Comparison of ENCODE assay signal across 1 cellular context in genomic region chr7:121395961-121396757, GRCh38.
TF ChIP-seq lines count a peak whose summit lies in the region.

A gene with protein sequence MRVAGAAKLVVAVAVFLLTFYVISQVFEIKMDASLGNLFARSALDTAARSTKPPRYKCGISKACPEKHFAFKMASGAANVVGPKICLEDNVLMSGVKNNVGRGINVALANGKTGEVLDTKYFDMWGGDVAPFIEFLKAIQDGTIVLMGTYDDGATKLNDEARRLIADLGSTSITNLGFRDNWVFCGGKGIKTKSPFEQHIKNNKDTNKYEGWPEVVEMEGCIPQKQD (minus strand): TSS chr7:121396308. CDS start chr7:121382969, 13,339 bp downstream.

TF ChIP-seq in HepG2, 621 proteins besides CTCF, POLR2A, EP300 and RAD21 (continued from another document and continues in another):
- no peak for TF ChIP-seq TIGD3 (CRISPR knock-in tag; IDR thresholded peaks at IDR 0.05; ENCODE audit: borderline replicate concordance)
- TF ChIP-seq, protein P1, sequence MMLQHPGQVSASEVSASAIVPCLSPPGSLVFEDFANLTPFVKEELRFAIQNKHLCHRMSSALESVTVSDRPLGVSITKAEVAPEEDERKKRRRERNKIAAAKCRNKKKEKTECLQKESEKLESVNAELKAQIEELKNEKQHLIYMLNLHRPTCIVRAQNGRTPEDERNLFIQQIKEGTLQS (CRISPR knock-in tag; IDR thresholded peaks at IDR 0.05), result 0 out of 2 replicates have a peak, but pooled peaks have one; percentile 6
- TF ChIP-seq ZNF660 (CRISPR knock-in tag; IDR thresholded peaks at IDR 0.05; ENCODE audit: borderline replicate concordance, low read depth), result no peak
- TF ChIP-seq GTF2F1 (IDR thresholded peaks at IDR 0.05; ENCODE audit: low read length), result 0 out of 2 replicates have a peak, but pooled peaks have one; percentile 67
- TF ChIP-seq, protein P2, sequence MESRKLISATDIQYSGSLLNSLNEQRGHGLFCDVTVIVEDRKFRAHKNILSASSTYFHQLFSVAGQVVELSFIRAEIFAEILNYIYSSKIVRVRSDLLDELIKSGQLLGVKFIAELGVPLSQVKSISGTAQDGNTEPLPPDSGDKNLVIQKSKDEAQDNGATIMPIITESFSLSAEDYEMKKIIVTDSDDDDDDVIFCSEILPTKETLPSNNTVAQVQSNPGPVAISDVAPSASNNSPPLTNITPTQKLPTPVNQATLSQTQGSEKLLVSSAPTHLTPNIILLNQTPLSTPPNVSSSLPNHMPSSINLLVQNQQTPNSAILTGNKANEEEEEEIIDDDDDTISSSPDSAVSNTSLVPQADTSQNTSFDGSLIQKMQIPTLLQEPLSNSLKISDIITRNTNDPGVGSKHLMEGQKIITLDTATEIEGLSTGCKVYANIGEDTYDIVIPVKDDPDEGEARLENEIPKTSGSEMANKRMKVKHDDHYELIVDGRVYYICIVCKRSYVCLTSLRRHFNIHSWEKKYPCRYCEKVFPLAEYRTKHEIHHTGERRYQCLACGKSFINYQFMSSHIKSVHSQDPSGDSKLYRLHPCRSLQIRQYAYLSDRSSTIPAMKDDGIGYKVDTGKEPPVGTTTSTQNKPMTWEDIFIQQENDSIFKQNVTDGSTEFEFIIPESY (CRISPR knock-in tag; IDR thresholded peaks at IDR 0.05), result no peak
- TF ChIP-seq ZNF749 (CRISPR knock-in tag; IDR thresholded peaks at IDR 0.05; ENCODE audit: borderline replicate concordance), result peak; percentile 92; the same call in 1 of the 2 replicates
- peak; percentile 76 for TF ChIP-seq HOMEZ (CRISPR knock-in tag; IDR thresholded peaks at IDR 0.05; ENCODE audit: low read depth)
- 0 out of 2 replicates have a peak, but pooled peaks have one; percentile 43 for TF ChIP-seq ZNF605 (CRISPR knock-in tag; IDR thresholded peaks at IDR 0.05)
- peak; percentile 77; the same call in 1 of the 2 replicates for TF ChIP-seq ZGPAT (CRISPR knock-in tag; IDR thresholded peaks at IDR 0.05)
- TF ChIP-seq HOXA9 (CRISPR knock-in tag; IDR thresholded peaks at IDR 0.05; ENCODE audit: borderline replicate concordance), result no peak
- no peak for TF ChIP-seq ZNF720 (CRISPR knock-in tag; IDR thresholded peaks at IDR 0.05)
- TF ChIP-seq ZNF546 (CRISPR knock-in tag; conservative IDR thresholded peaks at IDR 0.05), result peak; percentile 84; the same call in 1 of the 2 replicates
- no peak for TF ChIP-seq SMYD3 (CRISPR knock-in tag; IDR thresholded peaks at IDR 0.05)
- no peak for TF ChIP-seq FOXK2 (IDR thresholded peaks at IDR 0.05)
- no peak for TF ChIP-seq ATF1 (CRISPR knock-in tag; IDR thresholded peaks at IDR 0.05)
- peak; percentile 32; the same call in 1 of the 2 replicates for TF ChIP-seq ZNF644 (CRISPR knock-in tag; IDR thresholded peaks at IDR 0.05; ENCODE audit: low read depth)
- peak; percentile 51; the same call in 1 of the 2 replicates for TF ChIP-seq ZBTB7A (CRISPR knock-in tag; IDR thresholded peaks at IDR 0.05)
- peak; percentile 83 for TF ChIP-seq YY1 (IDR thresholded peaks at IDR 0.05; ENCODE audit: insufficient read depth, insufficient replicate concordance, low read depth, low read length)
- TF ChIP-seq RXRA (CRISPR knock-in tag; IDR thresholded peaks at IDR 0.05), result peak; percentile 51; the same call in 1 of the 2 replicates
- no peak for TF ChIP-seq FIP1L1 (IDR thresholded peaks at IDR 0.05; ENCODE audit: borderline replicate concordance, insufficient read depth, low read depth, low read length)
- TF ChIP-seq YEATS4 (CRISPR knock-in tag; IDR thresholded peaks at IDR 0.05; ENCODE audit: borderline replicate concordance), result peak; percentile 91
- TF ChIP-seq ZNF510 (CRISPR knock-in tag; IDR thresholded peaks at IDR 0.05; ENCODE audit: low read depth), result no peak
- TF ChIP-seq SOX6 (IDR thresholded peaks at IDR 0.05), result no peak
- TF ChIP-seq SOX6 (CRISPR knock-in tag; IDR thresholded peaks at IDR 0.05), result peak; percentile 50; the same call in 1 of the 2 replicates
- TF ChIP-seq ZBTB42 (CRISPR knock-in tag; IDR thresholded peaks at IDR 0.05), result 0 out of 2 replicates have a peak, but pooled peaks have one; percentile 50
- TF ChIP-seq ZNF512B (CRISPR knock-in tag; IDR thresholded peaks at IDR 0.05; ENCODE audit: borderline replicate concordance), result no peak
- TF ChIP-seq DZIP1 (CRISPR knock-in tag; IDR thresholded peaks at IDR 0.05), result no peak
- no peak for TF ChIP-seq MZF1 (CRISPR knock-in tag; IDR thresholded peaks at IDR 0.05; ENCODE audit: borderline replicate concordance)
- TF ChIP-seq HNRNPH1 (optimal IDR thresholded peaks at IDR 0.05; ENCODE audit: low read depth, low read length), result no peak
- TF ChIP-seq ZFY (CRISPR knock-in tag; IDR thresholded peaks at IDR 0.05), result peak; percentile 95
- TF ChIP-seq SNAPC5 (CRISPR knock-in tag; IDR thresholded peaks at IDR 0.05; ENCODE audit: borderline replicate concordance), result no peak
- no peak for TF ChIP-seq ZNF333 (CRISPR knock-in tag; IDR thresholded peaks at IDR 0.05; ENCODE audit: borderline replicate concordance)
- peak; percentile 48; the same call in 1 of the 2 replicates for TF ChIP-seq ZBTB26 (CRISPR knock-in tag; IDR thresholded peaks at IDR 0.05; ENCODE audit: borderline replicate concordance)
- no peak for TF ChIP-seq PLRG1 (conservative IDR thresholded peaks at IDR 0.05)
- peak; percentile 33; the same call in 1 of the 2 replicates for TF ChIP-seq TGIF2 (CRISPR knock-in tag; IDR thresholded peaks at IDR 0.05)
- TF ChIP-seq CCDC6 (CRISPR knock-in tag; IDR thresholded peaks at IDR 0.05), result peak; percentile 65; the same call in 1 of the 2 replicates
- peak; percentile 25; the same call in 1 of the 2 replicates for TF ChIP-seq BRD4 (CRISPR knock-in tag; IDR thresholded peaks at IDR 0.05)
- TF ChIP-seq ZNF232 (CRISPR knock-in tag; IDR thresholded peaks at IDR 0.05; ENCODE audit: borderline replicate concordance), result no peak
- peak; percentile 88; the same call in 1 of the 2 replicates for TF ChIP-seq SAP130 (CRISPR knock-in tag; IDR thresholded peaks at IDR 0.05; ENCODE audit: low read depth)
- no peak for TF ChIP-seq NBN (conservative IDR thresholded peaks at IDR 0.05)
- TF ChIP-seq HBP1 (CRISPR knock-in tag; IDR thresholded peaks at IDR 0.05; ENCODE audit: low read depth), result no peak
- TF ChIP-seq GATA4 (IDR thresholded peaks at IDR 0.05; ENCODE audit: borderline replicate concordance, low read depth), result no peak
- TF ChIP-seq PAX8 (CRISPR knock-in tag; IDR thresholded peaks at IDR 0.05; ENCODE audit: borderline replicate concordance), result no peak
- peak; percentile 94 for TF ChIP-seq DMAP1 (CRISPR knock-in tag; IDR thresholded peaks at IDR 0.05)
